In genomic region chr4:101967697-101968346, GRCh38 we compare ENCODE assay signal across 28 cellular contexts.
DNase-seq lines count a peak whose midpoint lies in the region; ATAC-seq and TF ChIP-seq lines count a peak whose summit lies in the region.
"Had no signal": no experiment of that assay in that cellular context is flagged by ENCODE, and none has a peak within 500 bp of the region (broad histone marks: within the 10 kb centered on the region; RNA-seq: fewer than 3 reads in every experiment).

No MANE protein-coding gene starts in this region.

- H3K9me3 ChIP-seq in Caco-2 = no peaks in the 10 kb centered on the region

- peaks cover 23% of the 10 kb centered on the region; the same call in 1 of the 2 replicates for H3K4me1 ChIP-seq in Caco-2

- no peak for TF ChIP-seq CTCF in Caco-2 (IDR thresholded peaks at IDR 0.05; ENCODE audit: insufficient read depth in 1 of 2, low read depth in 1 of 2, low read length in 1 of 2, severe bottlenecking in 1 of 2, unreplicated experiment in 1 of 2)
- TF ChIP-seq CTCF in astrocyte of the spinal cord (IDR thresholded peaks at IDR 0.05; ENCODE audit: low read depth, low read length) = no peak

- no peak overlapping the region for H3K4me3 ChIP-seq in Caco-2 (ENCODE audit: low read depth, low read length)
- no peak overlapping the region for H3K4me3 ChIP-seq in astrocyte of the spinal cord (ENCODE audit: low read depth, low read length)
- H3K4me3 ChIP-seq: cardiac muscle cell, GM12878, skin epidermis had no signal

- H3K4me1 Mint-ChIP-seq in Caco-2 (ENCODE audit: low read depth, unreplicated experiment) (peaks cover 32% of the 10 kb centered on the region), memory B cell (peaks cover 45% of the 10 kb centered on the region)
- H3K4me1 Mint-ChIP-seq: naive thymus-derived CD4-positive, alpha-beta T cell had no signal

- DNase-seq in Caco-2 (no peak), M059J (ENCODE audit: low read depth) (peak; percentile 58), astrocyte of the spinal cord (ENCODE audit: low read depth, low spot score) (peak; percentile 15), memory B cell (ENCODE audit: low spot score in 2 of 2) (no peak), NCI-H510A (lab: John Stamatoyannopoulos, UW) (no peak), dedifferentiated amniotic fluid mesenchymal stem cell (ENCODE audit: extremely low spot score) (no peak), inferior parietal cortex (ENCODE audit: extremely low spot score) (no peak), NCI-H748 (lab: John Stamatoyannopoulos, UW; ENCODE audit: unreplicated experiment) (no peak)
- DNase-seq: activated gamma-delta T cell treated with Interleukin-2 at 50 U/mL for 16 hours; activated T-cell treated with anti-CD3 and anti-CD28 coated beads, Interleukin-2, amount 50 U/mL, for 1 hour; cortex of kidney; DMS79; H9; left cardiac atrium; mesendoderm; naive thymus-derived CD4-positive, alpha-beta T cell; NCI-H1092 treated with DMSO at 0.1 percent for 48 hours; NCI-H187 treated with DMSO at 0.1 percent for 48 hours; NCI-H82; occipital lobe; OCI-M1; stimulated activated CD4-positive, alpha-beta T cell treated with anti-CD3 and anti-CD28 coated beads, Interleukin-1b, Interleukin-23, amount 100 ng/mL, for 48 hours; substantia nigra; SW 1271 had no signal

- H3K36me3 Mint-ChIP-seq in Caco-2 (ENCODE audit: insufficient read depth, unreplicated experiment) (no peaks in the 10 kb centered on the region), memory B cell (peaks cover 42% of the 10 kb centered on the region)
- H3K36me3 Mint-ChIP-seq: naive thymus-derived CD4-positive, alpha-beta T cell had no signal

- in situ Hi-C loops in astrocyte of the spinal cord (cut with HindIII; ENCODE audit: low sequenced_read_pairs) = no loop called here

- CTCF ChIA-PET in Caco-2 (lab: Charles Lee) = no interaction called here

- no peaks in the 10 kb centered on the region for H3K27me3 Mint-ChIP-seq in Caco-2 (ENCODE audit: insufficient read depth, unreplicated experiment)
- H3K27me3 Mint-ChIP-seq in memory B cell = no peaks in the 10 kb centered on the region

- H3K9me3 Mint-ChIP-seq in Caco-2 (ENCODE audit: unreplicated experiment) (no peaks in the 10 kb centered on the region), memory B cell (peaks cover 2% of the 10 kb centered on the region)
- H3K9me3 Mint-ChIP-seq: H9; naive thymus-derived CD4-positive, alpha-beta T cell had no signal

- H3K27me3 ChIP-seq in Caco-2 (replicated peaks; ENCODE audit: control insufficient read depth, insufficient read depth, low read length) = no peaks in the 10 kb centered on the region
- H3K27me3 ChIP-seq: cardiac muscle cell had no signal

- BruUV-seq in Caco-2 (replicated peaks; lab: Mats Ljungman, UMichigan) = no TSS peak

- H3K27ac Mint-ChIP-seq in Caco-2 (ENCODE audit: unreplicated experiment) (peak overlapping the region; percentile 51), memory B cell (peak overlapping the region; percentile 86)
- H3K27ac Mint-ChIP-seq: H9; naive thymus-derived CD4-positive, alpha-beta T cell had no signal

- no peaks in the 10 kb centered on the region for H3K36me3 ChIP-seq in Caco-2 (ENCODE audit: control insufficient read depth, insufficient read depth, low read length)
- H3K36me3 ChIP-seq: cardiac muscle cell had no signal

- ATAC-seq in memory B cell (ENCODE audit: low read depth) = no peak
- ATAC-seq: GM12878; left cardiac atrium; naive thymus-derived CD4-positive, alpha-beta T cell; Right ventricle myocardium inferior had no signal

- intact Hi-C loops in Caco-2 (cut with micrococcal nuclease; ENCODE audit: unreplicated experiment) = no loop called here

- H3K4me3 Mint-ChIP-seq in Caco-2 (ENCODE audit: unreplicated experiment) (no peak overlapping the region), memory B cell (no peak overlapping the region)
- H3K4me3 Mint-ChIP-seq: H9; naive thymus-derived CD4-positive, alpha-beta T cell had no signal

- POLR2A ChIA-PET in Caco-2 (lab: Charles Lee) = no interaction called here

Comparison
In these comparisons a context has a peak if more than half of its experiments do, and no peak if none do; other contexts are left out.
1. DNase-seq: peak in M059J (single experiment) and astrocyte of the spinal cord (single experiment); none in Caco-2 (0 of 2), memory B cell (0 of 2), NCI-H510A (single experiment), dedifferentiated amniotic fluid mesenchymal stem cell (single experiment), inferior parietal cortex (single experiment) and NCI-H748 (single experiment).